9 cellular contexts compared by ENCODE assay signal in the genomic region with DNA sequence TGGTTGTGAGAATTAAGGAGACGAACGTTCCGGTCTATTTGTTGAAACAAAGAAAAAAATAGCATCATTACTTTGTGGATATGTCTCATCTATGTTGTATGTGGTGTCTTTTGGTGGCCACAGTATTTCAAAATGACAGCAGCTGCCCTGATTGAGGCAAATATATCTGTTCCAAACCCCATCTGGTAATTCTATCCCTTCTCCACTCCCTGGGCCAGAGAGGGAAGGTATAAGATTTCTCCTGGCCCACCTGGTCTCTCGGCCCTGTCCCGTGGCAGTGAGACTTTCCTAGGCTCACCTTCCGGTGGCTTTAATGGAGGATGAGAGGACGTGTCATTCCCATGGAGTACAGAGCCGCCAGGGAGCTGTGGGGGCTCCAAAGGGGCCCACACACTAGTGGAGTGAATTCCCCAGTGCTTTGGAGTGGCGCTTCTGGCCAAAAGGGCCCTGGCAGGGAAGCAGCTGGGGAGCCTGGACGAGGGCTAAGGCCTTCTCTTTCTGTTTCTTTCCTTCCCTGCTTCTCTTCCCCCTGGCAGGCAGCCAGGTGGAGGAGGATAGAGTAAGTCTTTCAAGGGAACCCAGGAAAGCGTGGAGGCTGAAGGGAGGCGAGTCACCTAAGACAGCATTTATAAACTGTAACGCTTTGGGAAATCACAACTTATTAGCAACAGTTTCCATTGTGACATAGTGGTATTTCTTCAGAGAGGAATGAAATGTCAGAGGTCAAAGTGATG. TPM values are rescaled to one million over a fixed set of nuclear protein-coding genes. Genes with fewer than 3 reads are reported as not detected.
DNase-seq lines count a peak whose midpoint lies in the region; ATAC-seq and TF ChIP-seq lines count a peak whose summit lies in the region.
"Had no signal": no experiment of that assay in that cellular context is flagged by ENCODE, and none has a peak within 500 bp of the region (broad histone marks: within the 10 kb centered on the region; RNA-seq: fewer than 3 reads in every experiment).

No MANE protein-coding gene starts in this region.

- peak overlapping the region; percentile 99 for H3K27ac ChIP-seq in smooth muscle cell (ENCODE audit: low read depth)

- H3K36me3 Mint-ChIP-seq in activated T-helper 2 cell treated with anti-CD3 and anti-CD28 coated beads, Interferon-gamma antibody, Interleukin-2, Interleukin-4, amounts not matched to agents 10 μg/mL and 5 μg/mL and 100 μg/mL, durations not matched to agents 14 hours and 24 hours and 36 hours (ENCODE audit: low read depth), result peaks cover 57% of the 10 kb centered on the region
- H3K36me3 Mint-ChIP-seq in Caco-2 (ENCODE audit: insufficient read depth, unreplicated experiment), result peaks cover 46% of the 10 kb centered on the region

- ATAC-seq in Right ventricle myocardium inferior, result no peak
- no peak for ATAC-seq in GM18519 (IDR thresholded peaks at IDR 0.05; ENCODE audit: low FRiP score, unreplicated experiment)

- H3K27ac Mint-ChIP-seq in activated T-helper 2 cell treated with anti-CD3 and anti-CD28 coated beads, Interferon-gamma antibody, Interleukin-2, Interleukin-4, amounts not matched to agents 10 μg/mL and 5 μg/mL and 100 μg/mL, durations not matched to agents 14 hours and 24 hours and 36 hours, result peak overlapping the region; percentile 59
- no peak overlapping the region for H3K27ac Mint-ChIP-seq in Caco-2 (ENCODE audit: unreplicated experiment)
- H3K27ac Mint-ChIP-seq: T-helper 1 cell treated with Interleukin-12 subunit alpha and Interleukin-12 subunit beta and Interleukin-4 antibody, amounts not matched to agents 30 μg/mL and 1 μg/mL, for 36 hours had no signal

- CTCF ChIA-PET in Caco-2 (lab: Charles Lee), result no interaction called here

- no peak overlapping the region for H2AFZ ChIP-seq in smooth muscle cell (ENCODE audit: low read depth)

- no peaks in the 10 kb centered on the region for H3K9me3 Mint-ChIP-seq in activated T-helper 2 cell treated with anti-CD3 and anti-CD28 coated beads, Interferon-gamma antibody, Interleukin-2, Interleukin-4, amounts not matched to agents 10 μg/mL and 5 μg/mL and 100 μg/mL, durations not matched to agents 14 hours and 24 hours and 36 hours
- H3K9me3 Mint-ChIP-seq in Caco-2 (ENCODE audit: unreplicated experiment), result no peaks in the 10 kb centered on the region
- H3K9me3 Mint-ChIP-seq: T-helper 1 cell treated with Interleukin-12 subunit alpha and Interleukin-12 subunit beta and Interleukin-4 antibody, amounts not matched to agents 30 μg/mL and 1 μg/mL, for 36 hours had no signal

- POLR2A ChIA-PET in Caco-2 (lab: Charles Lee), result no interaction called here

- H3K27me3 ChIP-seq in smooth muscle cell (ENCODE audit: low read depth) (no peaks in the 10 kb centered on the region), Caco-2 (replicated peaks; ENCODE audit: control insufficient read depth, insufficient read depth, low read length) (no peaks in the 10 kb centered on the region)

- TF ChIP-seq CTCF in HFF-Myc (IDR thresholded peaks at IDR 0.05; ENCODE audit: low read depth, low read length, missing control alignments), result no peak
- no peak for TF ChIP-seq CTCF in smooth muscle cell (IDR thresholded peaks at IDR 0.05; ENCODE audit: borderline replicate concordance, insufficient read depth, poor library complexity, severe bottlenecking)
- TF ChIP-seq CTCF in Caco-2 (IDR thresholded peaks at IDR 0.05; ENCODE audit: insufficient read depth in 1 of 2, low read depth in 1 of 2, low read length in 1 of 2, severe bottlenecking in 1 of 2, unreplicated experiment in 1 of 2), result no peak

- H3K4me3 ChIP-seq in HFF-Myc (replicated peaks; ENCODE audit: low read depth, low read length) (peak overlapping the region; percentile 83), smooth muscle cell (peak overlapping the region; percentile 99), Caco-2 (ENCODE audit: low read depth, low read length) (no peak overlapping the region)

- peaks cover 47% of the 10 kb centered on the region for H3K4me1 Mint-ChIP-seq in activated T-helper 2 cell treated with anti-CD3 and anti-CD28 coated beads, Interferon-gamma antibody, Interleukin-2, Interleukin-4, amounts not matched to agents 10 μg/mL and 5 μg/mL and 100 μg/mL, durations not matched to agents 14 hours and 24 hours and 36 hours (ENCODE audit: low read depth)
- peaks cover 13% of the 10 kb centered on the region for H3K4me1 Mint-ChIP-seq in Caco-2 (ENCODE audit: low read depth, unreplicated experiment)

- peaks cover 100% of the 10 kb centered on the region for H3K79me2 ChIP-seq in smooth muscle cell (ENCODE audit: low read depth)

- H3K9me3 ChIP-seq in smooth muscle cell (replicated peaks; ENCODE audit: low read depth) (no peaks in the 10 kb centered on the region), Caco-2 (no peaks in the 10 kb centered on the region)

- H3K4me3 Mint-ChIP-seq in activated T-helper 2 cell treated with anti-CD3 and anti-CD28 coated beads, Interferon-gamma antibody, Interleukin-2, Interleukin-4, amounts not matched to agents 10 μg/mL and 5 μg/mL and 100 μg/mL, durations not matched to agents 14 hours and 24 hours and 36 hours (ENCODE audit: low read depth), result peak overlapping the region; percentile 68
- H3K4me3 Mint-ChIP-seq in Caco-2 (ENCODE audit: unreplicated experiment), result no peak overlapping the region
- H3K4me3 Mint-ChIP-seq: T-helper 1 cell treated with Interleukin-12 subunit alpha and Interleukin-12 subunit beta and Interleukin-4 antibody, amounts not matched to agents 30 μg/mL and 1 μg/mL, for 36 hours had no signal

- WGBS in smooth muscle cell (ENCODE audit: low lambda C conversion rate), result 43% methylated on average over 13 of the region's 13 CpGs

- intact Hi-C loops in activated T-helper 2 cell treated with anti-CD3 and anti-CD28 coated beads, Interferon-gamma antibody, Interleukin-2, Interleukin-4, amounts not matched to agents 10 μg/mL and 5 μg/mL and 100 μg/mL, durations not matched to agents 14 hours and 24 hours and 36 hours (cut with micrococcal nuclease), result loop anchor here (10.0 kb wide), 1 partner anchor 343 kb away; no protein-coding TSS in a partner anchor
- intact Hi-C loops in Right ventricle myocardium inferior (cut with DNase I), result loop anchor here (5.0 to 10.0 kb wide), 3 partner anchors 163 to 696 kb away; no protein-coding TSS in a partner anchor
- intact Hi-C loops in Caco-2 (cut with micrococcal nuclease; ENCODE audit: unreplicated experiment), result loop anchor here (10.0 kb wide), 1 partner anchor 357 kb away; the partner anchor contains the start of gene PPP1CB

- H3K36me3 ChIP-seq in smooth muscle cell (ENCODE audit: low read depth) (no peaks in the 10 kb centered on the region), Caco-2 (ENCODE audit: control insufficient read depth, insufficient read depth, low read length) (peaks cover 20% of the 10 kb centered on the region)

- peak overlapping the region; percentile 99 for H3K9ac ChIP-seq in smooth muscle cell (ENCODE audit: low read depth)

- peak overlapping the region; percentile 90 for H3K4me2 ChIP-seq in smooth muscle cell

- no peaks in the 10 kb centered on the region for H3K27me3 Mint-ChIP-seq in activated T-helper 2 cell treated with anti-CD3 and anti-CD28 coated beads, Interferon-gamma antibody, Interleukin-2, Interleukin-4, amounts not matched to agents 10 μg/mL and 5 μg/mL and 100 μg/mL, durations not matched to agents 14 hours and 24 hours and 36 hours (ENCODE audit: low read depth)
- H3K27me3 Mint-ChIP-seq in Caco-2 (ENCODE audit: insufficient read depth, unreplicated experiment), result no peaks in the 10 kb centered on the region

- H4K20me1 ChIP-seq in smooth muscle cell (ENCODE audit: low read depth), result peaks cover 98% of the 10 kb centered on the region

- DNase-seq in HFF-Myc (ENCODE audit: extremely low read depth, low read depth) (no peak), Right ventricle myocardium inferior (ENCODE audit: missing footprints) (peak; percentile 75), smooth muscle cell (lab: John Stamatoyannopoulos, UW; ENCODE audit: unreplicated experiment) (no peak), NCI-H2081 (lab: John Stamatoyannopoulos, UW) (no peak), Caco-2 (no peak)
- no peak for DNase-seq in activated T-helper 2 cell treated with anti-CD3 and anti-CD28 coated beads, Interferon-gamma antibody, Interleukin-2, Interleukin-4, amounts not matched to agents 10 μg/mL and 5 μg/mL and 100 μg/mL, durations not matched to agents 14 hours and 24 hours and 36 hours (ENCODE audit: low spot score)
- DNase-seq in central memory CD4-positive, alpha-beta T cell, result no peak

- H3F3A ChIP-seq in smooth muscle cell (ENCODE audit: low read depth), result peaks cover 30% of the 10 kb centered on the region

- H3K4me1 ChIP-seq in smooth muscle cell (ENCODE audit: low read depth) (peaks cover 24% of the 10 kb centered on the region), Caco-2 (peaks cover 29% of the 10 kb centered on the region)

- no TSS peak for BruUV-seq in Caco-2 (replicated peaks; lab: Mats Ljungman, UMichigan)

RNA-seq across cellular contexts. Expression of gene FOSL2, which starts 5.6 kb away (rescaled TPM):
- total RNA-seq in activated T-helper 2 cell treated with anti-CD3 and anti-CD28 coated beads, Interferon-gamma antibody, Interleukin-2, Interleukin-4, amounts not matched to agents 10 μg/mL and 5 μg/mL and 100 μg/mL, durations not matched to agents 14 hours and 24 hours and 36 hours, result 146 and 156 TPM in 2 replicates
- total RNA-seq in Right ventricle myocardium inferior (48.5 TPM), smooth muscle cell (106 and 120 TPM in 2 replicates), Caco-2 (2022) (64.6 and 70.7 TPM in 2 replicates)
- polyA plus RNA-seq in smooth muscle cell, result 70.8 and 72.6 TPM in 2 replicates
